8 cellular contexts compared by ENCODE assay signal in the genomic region with DNA sequence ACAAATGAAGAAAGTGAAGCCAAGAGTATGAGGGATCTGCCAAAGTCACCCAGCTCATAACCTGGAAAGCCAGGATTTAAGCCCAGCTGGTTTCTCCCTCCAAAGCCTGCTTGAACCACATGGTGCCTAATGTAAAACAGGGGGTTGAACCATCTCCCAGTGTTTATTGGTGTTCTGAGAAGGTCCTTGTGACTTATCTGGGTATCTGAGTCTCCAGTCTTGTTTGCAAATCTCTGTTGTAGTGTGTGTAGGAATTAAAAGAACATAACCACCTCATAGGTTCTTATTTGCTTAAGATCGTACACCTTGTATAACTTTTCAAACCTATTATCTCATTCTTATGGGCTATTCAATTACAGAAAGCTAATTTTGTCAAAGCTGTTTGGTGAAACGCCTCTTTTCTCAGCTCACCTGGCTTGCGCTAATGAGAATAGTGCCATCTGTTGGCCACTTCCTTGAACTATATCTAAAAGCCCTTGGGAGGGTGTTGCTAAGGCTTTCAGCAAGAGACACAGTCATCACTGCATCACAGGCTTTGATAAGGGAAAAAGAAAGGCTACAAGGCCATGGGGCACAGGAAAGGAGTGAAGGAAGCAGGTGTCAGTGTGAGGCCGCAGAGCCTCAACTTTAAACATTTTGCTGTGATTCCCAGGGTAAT. TPM values are rescaled to one million over a fixed set of nuclear protein-coding genes. Genes with fewer than 3 reads are reported as not detected.
DNase-seq lines count a peak whose midpoint lies in the region; ATAC-seq and TF ChIP-seq lines count a peak whose summit lies in the region.

No MANE protein-coding gene starts in this region.

- no peak overlapping the region for H3K27ac ChIP-seq in foreskin keratinocyte
- no peak overlapping the region for H3K27ac ChIP-seq in parathyroid adenoma

- no peak overlapping the region for H3K4me3 Mint-ChIP-seq in activated T-helper 1 cell treated with anti-CD3 and anti-CD28 coated beads, Interleukin-12 subunit alpha, Interleukin-12 subunit beta, Interleukin-2, Interleukin-4 antibody, amounts not matched to agents 30 ng/mL and 10 ng/mL and 1 ng/mL, durations not matched to agents 14 hours and 24 hours and 36 hours

- H3K9me3 Mint-ChIP-seq in activated T-helper 1 cell treated with anti-CD3 and anti-CD28 coated beads, Interleukin-12 subunit alpha, Interleukin-12 subunit beta, Interleukin-2, Interleukin-4 antibody, amounts not matched to agents 30 ng/mL and 10 ng/mL and 1 ng/mL, durations not matched to agents 14 hours and 24 hours and 36 hours: no peaks in the 10 kb centered on the region

- peak; percentile 58 for DNase-seq in DMS153 treated with DMSO at 0.1 percent for 48 hours (lab: John Stamatoyannopoulos, UW; ENCODE audit: unreplicated experiment)
- DNase-seq in NCI-H524 (lab: John Stamatoyannopoulos, UW): peak; percentile 60 to 86
- DNase-seq in activated T-helper 1 cell treated with anti-CD3 and anti-CD28 coated beads, Interleukin-12 subunit alpha, Interleukin-12 subunit beta, Interleukin-2, Interleukin-4 antibody, amounts not matched to agents 30 ng/mL and 10 ng/mL and 1 ng/mL, durations not matched to agents 14 hours and 24 hours and 36 hours (ENCODE audit: low spot score): peak; percentile 35
- DNase-seq in foreskin keratinocyte: peak; percentile 37 to 63
- DNase-seq in ecto neural progenitor cell (ENCODE audit: low spot score): no peak

- no peaks in the 10 kb centered on the region for H3K9me3 ChIP-seq in parathyroid adenoma (ENCODE audit: control insufficient read depth, low read length)

- no peaks in the 10 kb centered on the region for H3K79me2 ChIP-seq in parathyroid adenoma

- H3K36me3 Mint-ChIP-seq in activated T-helper 1 cell treated with anti-CD3 and anti-CD28 coated beads, Interleukin-12 subunit alpha, Interleukin-12 subunit beta, Interleukin-2, Interleukin-4 antibody, amounts not matched to agents 30 ng/mL and 10 ng/mL and 1 ng/mL, durations not matched to agents 14 hours and 24 hours and 36 hours (ENCODE audit: low read depth): no peaks in the 10 kb centered on the region

- peaks cover 8% of the 10 kb centered on the region for H3K4me1 Mint-ChIP-seq in activated T-helper 1 cell treated with anti-CD3 and anti-CD28 coated beads, Interleukin-12 subunit alpha, Interleukin-12 subunit beta, Interleukin-2, Interleukin-4 antibody, amounts not matched to agents 30 ng/mL and 10 ng/mL and 1 ng/mL, durations not matched to agents 14 hours and 24 hours and 36 hours (ENCODE audit: low read depth)

- peak; percentile 76 for TF ChIP-seq CTCF in foreskin keratinocyte (conservative IDR thresholded peaks at IDR 0.05)
- peak; percentile 57 for TF ChIP-seq CTCF in parathyroid adenoma (IDR thresholded peaks at IDR 0.05)

- H3K27ac Mint-ChIP-seq in activated T-helper 1 cell treated with anti-CD3 and anti-CD28 coated beads, Interleukin-12 subunit alpha, Interleukin-12 subunit beta, Interleukin-2, Interleukin-4 antibody, amounts not matched to agents 30 ng/mL and 10 ng/mL and 1 ng/mL, durations not matched to agents 14 hours and 24 hours and 36 hours: no peak overlapping the region

- no peak overlapping the region for H3K4me2 ChIP-seq in parathyroid adenoma (ENCODE audit: low read length)

- ATAC-seq in GM19351 (IDR thresholded peaks at IDR 0.05; ENCODE audit: unreplicated experiment): peak; percentile 100
- ATAC-seq in HG03432 (IDR thresholded peaks at IDR 0.05; ENCODE audit: unreplicated experiment): peak; percentile 89
- ATAC-seq in foreskin keratinocyte: peak; percentile 98

- H3K36me3 ChIP-seq in parathyroid adenoma (ENCODE audit: control insufficient read depth, insufficient read depth, low read length): no peaks in the 10 kb centered on the region

- H3K4me1 ChIP-seq in foreskin keratinocyte (no peaks in the 10 kb centered on the region), parathyroid adenoma (no peaks in the 10 kb centered on the region)

- intact Hi-C loops in activated T-helper 1 cell treated with anti-CD3 and anti-CD28 coated beads, Interleukin-12 subunit alpha, Interleukin-12 subunit beta, Interleukin-2, Interleukin-4 antibody, amounts not matched to agents 30 ng/mL and 10 ng/mL and 1 ng/mL, durations not matched to agents 14 hours and 24 hours and 36 hours (cut with micrococcal nuclease): loop anchor here (1.0 kb wide), 1 partner anchor 121 kb away; no protein-coding TSS in a partner anchor

- H3K27me3 ChIP-seq in foreskin keratinocyte (no peaks in the 10 kb centered on the region), parathyroid adenoma (ENCODE audit: control insufficient read depth, insufficient read depth, low read length) (no peaks in the 10 kb centered on the region)

- peak overlapping the region; percentile 50 for H2AFZ ChIP-seq in parathyroid adenoma

- no peak overlapping the region for H3K9ac ChIP-seq in parathyroid adenoma

- no peak overlapping the region for H3K4me3 ChIP-seq in parathyroid adenoma (ENCODE audit: low read depth, low read length)

- H3K27me3 Mint-ChIP-seq in activated T-helper 1 cell treated with anti-CD3 and anti-CD28 coated beads, Interleukin-12 subunit alpha, Interleukin-12 subunit beta, Interleukin-2, Interleukin-4 antibody, amounts not matched to agents 30 ng/mL and 10 ng/mL and 1 ng/mL, durations not matched to agents 14 hours and 24 hours and 36 hours (ENCODE audit: insufficient read depth): no peaks in the 10 kb centered on the region

RNA-seq across cellular contexts. Expression of gene SMIM10L2B, which starts 12.2 kb away (rescaled TPM):
- total RNA-seq in activated T-helper 1 cell treated with anti-CD3 and anti-CD28 coated beads, Interleukin-12 subunit alpha, Interleukin-12 subunit beta, Interleukin-2, Interleukin-4 antibody, amounts not matched to agents 30 ng/mL and 10 ng/mL and 1 ng/mL, durations not matched to agents 14 hours and 24 hours and 36 hours: 0.08 and 0.10 TPM in 2 replicates
- total RNA-seq in foreskin keratinocyte: 1.4 and 2.0 TPM in 2 replicates
- 1.4 and 1.5 TPM in 2 replicates for polyA plus RNA-seq in foreskin keratinocyte

RNA-seq across cellular contexts. Expression of gene ETDB, which starts 34.0 kb away (rescaled TPM):
- total RNA-seq in activated T-helper 1 cell treated with anti-CD3 and anti-CD28 coated beads, Interleukin-12 subunit alpha, Interleukin-12 subunit beta, Interleukin-2, Interleukin-4 antibody, amounts not matched to agents 30 ng/mL and 10 ng/mL and 1 ng/mL, durations not matched to agents 14 hours and 24 hours and 36 hours: not detected in 2 replicates
- not detected in 2 replicates for total RNA-seq in foreskin keratinocyte
- polyA plus RNA-seq in foreskin keratinocyte: not detected in 2 replicates

RNA-seq across cellular contexts. Expression of gene RTL8A, which starts 34.4 kb away (rescaled TPM):
- total RNA-seq in activated T-helper 1 cell treated with anti-CD3 and anti-CD28 coated beads, Interleukin-12 subunit alpha, Interleukin-12 subunit beta, Interleukin-2, Interleukin-4 antibody, amounts not matched to agents 30 ng/mL and 10 ng/mL and 1 ng/mL, durations not matched to agents 14 hours and 24 hours and 36 hours: 11.1 and 13.5 TPM in 2 replicates
- total RNA-seq in foreskin keratinocyte: 24.8 and 26.2 TPM in 2 replicates
- polyA plus RNA-seq in foreskin keratinocyte: 88.7 and 93.7 TPM in 2 replicates

RNA-seq across cellular contexts. Expression of gene RTL8C, which starts 54.2 kb away (rescaled TPM):
- total RNA-seq in activated T-helper 1 cell treated with anti-CD3 and anti-CD28 coated beads, Interleukin-12 subunit alpha, Interleukin-12 subunit beta, Interleukin-2, Interleukin-4 antibody, amounts not matched to agents 30 ng/mL and 10 ng/mL and 1 ng/mL, durations not matched to agents 14 hours and 24 hours and 36 hours: 28.5 and 29.0 TPM in 2 replicates
- 58.1 and 68.2 TPM in 2 replicates for total RNA-seq in foreskin keratinocyte
- polyA plus RNA-seq in foreskin keratinocyte: 101 and 130 TPM in 2 replicates
